ENCODE assay signal across 10 cellular contexts in the genomic region with DNA sequence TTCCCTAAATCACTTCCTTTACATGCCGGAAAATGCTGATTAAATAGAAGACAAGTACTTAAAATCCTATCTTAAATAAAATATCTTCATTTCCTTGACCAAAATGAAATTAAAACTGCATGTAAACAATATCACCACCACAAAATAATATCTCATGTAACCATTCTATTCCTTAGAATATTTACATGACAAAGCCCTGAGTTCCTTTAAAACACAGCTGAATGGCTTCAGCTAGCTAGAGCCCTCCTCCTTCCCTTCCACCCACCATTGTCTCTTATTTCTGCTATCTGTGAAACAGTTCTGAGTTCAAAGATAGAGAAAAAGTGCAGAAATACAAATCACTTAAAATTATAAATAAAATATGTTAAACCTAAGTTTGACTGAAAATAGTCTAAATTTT.
A peak's percentile ranks its signal among the peaks of the same experiment; 100 is the strongest.
DNase-seq lines count a peak whose midpoint lies in the region; ATAC-seq, FAIRE-seq and TF ChIP-seq lines count a peak whose summit lies in the region.
"Had no signal": no experiment of that assay in that cellular context is flagged by ENCODE, and none has a peak within 500 bp of the region (broad histone marks: within the 10 kb centered on the region; RNA-seq: fewer than 3 reads in every experiment).

No MANE protein-coding gene starts in this region.

- no peak for TF ChIP-seq RAD21 in A549 (conservative IDR thresholded peaks at IDR 0.05 in 1 of 2, IDR thresholded peaks at IDR 0.05 in 1 of 2)

- TF ChIP-seq EP300 in A549 (IDR thresholded peaks at IDR 0.05): no peak

- FAIRE-seq in A549 (lab: Jason Lieb, UNC): no peak
- FAIRE-seq in GM12891 (lab: Jason Lieb, UNC): peak; percentile 54

- H3K27ac ChIP-seq in A549: peak overlapping the region; percentile 63 to 64; a peak in 4 of 6 replicates
- peak overlapping the region; percentile 82 for H3K27ac ChIP-seq in mesodermal cell (ENCODE audit: low read depth, low read length, severe bottlenecking)
- no peak overlapping the region for H3K27ac ChIP-seq in vagina

- TF ChIP-seq POLR2A in A549 (IDR thresholded peaks at IDR 0.05; ENCODE audit: low read length): no peak
- TF ChIP-seq POLR2A in GM12891 (IDR thresholded peaks at IDR 0.05; ENCODE audit: low read depth, low read length): no peak
- no peak for TF ChIP-seq POLR2A in vagina (IDR thresholded peaks at IDR 0.05)

- intact Hi-C loops in vagina (cut with DNase I): no loop called here

- WGBS in A549 (ENCODE audit: missing lambda C conversion rate): 82% methylated on average over 1 of the region's 1 CpG
- no CpG with 5 or more reads among the region's 1 CpG for WGBS in mesodermal cell (ENCODE audit: insufficient coverage in 2 of 2), 2 experiments

- TF ChIP-seq CTCF in A549 (IDR thresholded peaks at IDR 0.05) (no peak), vagina (IDR thresholded peaks at IDR 0.05) (no peak)

- H3K36me3 Mint-ChIP-seq in activated naive CD4-positive, alpha-beta T cell treated with anti-CD3 and anti-CD28 coated beads, Interleukin-2, amount 50 U/mL, for 72 hours: no peaks in the 10 kb centered on the region

- ATAC-seq in A549: no peak
- no peak for ATAC-seq in activated naive CD4-positive, alpha-beta T cell treated with anti-CD3 and anti-CD28 coated beads, Interleukin-2, amount 50 U/mL, for 72 hours
- ATAC-seq in GM21786 (IDR thresholded peaks at IDR 0.05; ENCODE audit: unreplicated experiment): no peak
- ATAC-seq in HG03039 (IDR thresholded peaks at IDR 0.05; ENCODE audit: unreplicated experiment): no peak

- H3K27ac Mint-ChIP-seq in activated naive CD4-positive, alpha-beta T cell treated with anti-CD3 and anti-CD28 coated beads, Interleukin-2, amount 50 U/mL, for 72 hours: peak overlapping the region; percentile 99 to 100

- CTCF ChIA-PET in A549 (lab: Yijun Ruan, JAX): interaction anchor here (1.9 kb wide), 1 partner anchor 51 kb away, joined by 4 read pairs; no protein-coding TSS in a partner anchor

- no peaks in the 10 kb centered on the region for H3K36me3 ChIP-seq in mesodermal cell (ENCODE audit: control insufficient read depth, insufficient read depth, low read length)
- H3K36me3 ChIP-seq in vagina: no peaks in the 10 kb centered on the region

- no peaks in the 10 kb centered on the region for H3K27me3 ChIP-seq in vagina

- no peaks in the 10 kb centered on the region for H3K9me3 ChIP-seq in A549
- H3K9me3 ChIP-seq in mesodermal cell (ENCODE audit: control insufficient read depth, low read length): no peaks in the 10 kb centered on the region
- H3K9me3 ChIP-seq in vagina: no peaks in the 10 kb centered on the region

- H3K4me2 ChIP-seq in A549: peak overlapping the region; percentile 85

- H3K4me1 ChIP-seq in A549 (peaks cover 66% of the 10 kb centered on the region), mesodermal cell (ENCODE audit: control insufficient read depth, insufficient read depth, low read length, poor library complexity, severe bottlenecking) (peaks cover 60% of the 10 kb centered on the region), vagina (peaks cover 37% of the 10 kb centered on the region)

- POLR2A ChIA-PET in A549 (lab: Yijun Ruan, JAX): no interaction called here

- H3K9me3 Mint-ChIP-seq in activated naive CD4-positive, alpha-beta T cell treated with anti-CD3 and anti-CD28 coated beads, Interleukin-2, amount 50 U/mL, for 72 hours: no peaks in the 10 kb centered on the region

- no peak overlapping the region; the same call in 2 of the 3 replicates for H3K4me3 ChIP-seq in A549
- no peak overlapping the region for H3K4me3 ChIP-seq in mesodermal cell (ENCODE audit: extremely low read depth, insufficient read depth, low read length, poor library complexity, severe bottlenecking)
- H3K4me3 ChIP-seq in vagina: peak overlapping the region in 1 of 2 donors; percentile 0

- no peak for DNase-seq in A549 (ENCODE audit: low read depth in 1 of 2, low spot score in 1 of 2)
- DNase-seq in GM12891 (ENCODE audit: insufficient read length, low spot score): no peak
- no peak for DNase-seq in activated naive CD4-positive, alpha-beta T cell treated with anti-CD3 and anti-CD28 coated beads, Interleukin-2, amount 50 U/mL, for 72 hours (ENCODE audit: low spot score in 2 of 2)
- DNase-seq in mucosa of gallbladder (ENCODE audit: low spot score): no peak
- DNase-seq in vagina (ENCODE audit: extremely low spot score in 2 of 2): no peak
- DNase-seq: NCI-H1105, substantia nigra had no signal

TF ChIP-seq in A549, 52 proteins besides CTCF, POLR2A, EP300 and RAD21:
- TF ChIP-seq, protein P1, sequence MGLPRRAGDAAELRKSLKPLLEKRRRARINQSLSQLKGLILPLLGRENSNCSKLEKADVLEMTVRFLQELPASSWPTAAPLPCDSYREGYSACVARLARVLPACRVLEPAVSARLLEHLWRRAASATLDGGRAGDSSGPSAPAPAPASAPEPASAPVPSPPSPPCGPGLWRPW (IDR thresholded peaks at IDR 0.05): no peak
- no peak for TF ChIP-seq ESRRA (IDR thresholded peaks at IDR 0.05; ENCODE audit: borderline replicate concordance, low read length)
- TF ChIP-seq POLR2AphosphoS2 (conservative IDR thresholded peaks at IDR 0.05; ENCODE audit: low read length): no peak
- TF ChIP-seq NR3C1 (IDR thresholded peaks at IDR 0.05): no peak
- TF ChIP-seq FOSL2 (IDR thresholded peaks at IDR 0.05): no peak
- no peak for TF ChIP-seq FOSL2 (CRISPR knock-in tag; IDR thresholded peaks at IDR 0.05)
- TF ChIP-seq MAFK (IDR thresholded peaks at IDR 0.05; ENCODE audit: partially characterized antibody): no peak

TF ChIP-seq in GM12891, 5 proteins besides CTCF, POLR2A, EP300 and RAD21:
- TF ChIP-seq PAX5 (IDR thresholded peaks at IDR 0.05; ENCODE audit: insufficient read depth, low read length, severe bottlenecking): no peak
- TF ChIP-seq POLR2AphosphoS5 (IDR thresholded peaks at IDR 0.05; ENCODE audit: low read depth, low read length): no peak
- no peak for TF ChIP-seq POU2F2 (IDR thresholded peaks at IDR 0.05; ENCODE audit: low read depth, low read length)
